In the genomic region with DNA sequence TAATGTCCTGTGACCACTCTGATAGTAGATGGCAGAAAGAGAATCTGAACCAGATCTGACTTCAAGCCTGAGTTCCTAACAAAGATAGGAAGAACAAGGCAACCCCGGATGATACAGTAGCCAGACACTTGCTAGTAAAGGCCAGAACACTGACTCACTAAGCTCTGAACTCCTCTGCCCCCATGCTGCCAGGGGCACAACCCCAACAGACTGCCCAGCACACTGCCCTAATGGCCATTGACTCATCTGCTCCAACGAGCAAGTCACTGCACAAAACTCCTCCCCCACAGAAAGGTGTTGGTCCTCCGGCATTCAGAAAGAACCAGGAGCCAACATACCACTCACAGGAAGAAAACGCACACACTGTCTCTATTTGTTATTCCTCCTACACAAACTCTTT, we compare ENCODE assay signal across 2 cellular contexts.
TF ChIP-seq lines count a peak whose summit lies in the region.

No MANE protein-coding gene starts in this region.

TF ChIP-seq in A549, 52 proteins besides CTCF, POLR2A, EP300 and RAD21:
- TF ChIP-seq JUNB (IDR thresholded peaks at IDR 0.05) (peak; percentile 69), HOXA7 (CRISPR knock-in tag; IDR thresholded peaks at IDR 0.05) (no peak), FOSL2 (IDR thresholded peaks at IDR 0.05) (peak; percentile 58), FOSL2 (CRISPR knock-in tag; IDR thresholded peaks at IDR 0.05) (peak; percentile 68), GATA3 (IDR thresholded peaks at IDR 0.05; ENCODE audit: borderline replicate concordance) (peak; percentile 34; the same call in 1 of the 2 replicates)
- TF ChIP-seq, protein P1, sequence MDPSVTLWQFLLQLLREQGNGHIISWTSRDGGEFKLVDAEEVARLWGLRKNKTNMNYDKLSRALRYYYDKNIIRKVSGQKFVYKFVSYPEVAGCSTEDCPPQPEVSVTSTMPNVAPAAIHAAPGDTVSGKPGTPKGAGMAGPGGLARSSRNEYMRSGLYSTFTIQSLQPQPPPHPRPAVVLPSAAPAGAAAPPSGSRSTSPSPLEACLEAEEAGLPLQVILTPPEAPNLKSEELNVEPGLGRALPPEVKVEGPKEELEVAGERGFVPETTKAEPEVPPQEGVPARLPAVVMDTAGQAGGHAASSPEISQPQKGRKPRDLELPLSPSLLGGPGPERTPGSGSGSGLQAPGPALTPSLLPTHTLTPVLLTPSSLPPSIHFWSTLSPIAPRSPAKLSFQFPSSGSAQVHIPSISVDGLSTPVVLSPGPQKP (IDR thresholded peaks at IDR 0.05; ENCODE audit: low read depth, low read length): no peak
TF ChIP-seq in A549: peak in this region for 3.

TF ChIP-seq in K562, 482 proteins besides CTCF, POLR2A, EP300 and RAD21:
- peak; percentile 29; the same call in 1 of the 2 replicates for TF ChIP-seq FOSL1 (tag; conservative IDR thresholded peaks at IDR 0.05)
- TF ChIP-seq, protein P2, sequence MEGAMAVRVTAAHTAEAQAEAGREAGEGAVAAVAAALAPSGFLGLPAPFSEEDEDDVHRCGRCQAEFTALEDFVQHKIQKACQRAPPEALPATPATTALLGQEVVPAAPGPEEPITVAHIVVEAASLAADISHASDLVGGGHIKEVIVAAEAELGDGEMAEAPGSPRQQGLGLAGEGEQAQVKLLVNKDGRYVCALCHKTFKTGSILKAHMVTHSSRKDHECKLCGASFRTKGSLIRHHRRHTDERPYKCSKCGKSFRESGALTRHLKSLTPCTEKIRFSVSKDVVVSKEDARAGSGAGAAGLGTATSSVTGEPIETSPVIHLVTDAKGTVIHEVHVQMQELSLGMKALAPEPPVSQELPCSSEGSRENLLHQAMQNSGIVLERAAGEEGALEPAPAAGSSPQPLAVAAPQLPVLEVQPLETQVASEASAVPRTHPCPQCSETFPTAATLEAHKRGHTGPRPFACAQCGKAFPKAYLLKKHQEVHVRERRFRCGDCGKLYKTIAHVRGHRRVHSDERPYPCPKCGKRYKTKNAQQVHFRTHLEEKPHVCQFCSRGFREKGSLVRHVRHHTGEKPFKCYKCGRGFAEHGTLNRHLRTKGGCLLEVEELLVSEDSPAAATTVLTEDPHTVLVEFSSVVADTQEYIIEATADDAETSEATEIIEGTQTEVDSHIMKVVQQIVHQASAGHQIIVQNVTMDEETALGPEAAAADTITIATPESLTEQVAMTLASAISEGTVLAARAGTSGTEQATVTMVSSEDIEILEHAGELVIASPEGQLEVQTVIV (CRISPR knock-in tag; IDR thresholded peaks at IDR 0.05; ENCODE audit: borderline replicate concordance): no peak
